1 cellular context compared by ENCODE assay signal in genomic region chr18:64134044-64134757, GRCh38.
A peak's percentile ranks its signal among the peaks of the same experiment; 100 is the strongest.
TF ChIP-seq lines count a peak whose summit lies in the region.

No MANE protein-coding gene starts in this region.

TF ChIP-seq in GM23338, 12 proteins besides CTCF, POLR2A, EP300 and RAD21 (continued from another document):
- TF ChIP-seq ZNF462 (CRISPR knock-in tag; IDR thresholded peaks at IDR 0.05) (peak; percentile 31; the same call in 1 of the 2 replicates), CREB1 (CRISPR knock-in tag; IDR thresholded peaks at IDR 0.05; ENCODE audit: low read depth) (0 out of 2 replicates have a peak, but pooled peaks have one; percentile 45)
